ENCODE assay signal across 1 cellular context in the genomic region with DNA sequence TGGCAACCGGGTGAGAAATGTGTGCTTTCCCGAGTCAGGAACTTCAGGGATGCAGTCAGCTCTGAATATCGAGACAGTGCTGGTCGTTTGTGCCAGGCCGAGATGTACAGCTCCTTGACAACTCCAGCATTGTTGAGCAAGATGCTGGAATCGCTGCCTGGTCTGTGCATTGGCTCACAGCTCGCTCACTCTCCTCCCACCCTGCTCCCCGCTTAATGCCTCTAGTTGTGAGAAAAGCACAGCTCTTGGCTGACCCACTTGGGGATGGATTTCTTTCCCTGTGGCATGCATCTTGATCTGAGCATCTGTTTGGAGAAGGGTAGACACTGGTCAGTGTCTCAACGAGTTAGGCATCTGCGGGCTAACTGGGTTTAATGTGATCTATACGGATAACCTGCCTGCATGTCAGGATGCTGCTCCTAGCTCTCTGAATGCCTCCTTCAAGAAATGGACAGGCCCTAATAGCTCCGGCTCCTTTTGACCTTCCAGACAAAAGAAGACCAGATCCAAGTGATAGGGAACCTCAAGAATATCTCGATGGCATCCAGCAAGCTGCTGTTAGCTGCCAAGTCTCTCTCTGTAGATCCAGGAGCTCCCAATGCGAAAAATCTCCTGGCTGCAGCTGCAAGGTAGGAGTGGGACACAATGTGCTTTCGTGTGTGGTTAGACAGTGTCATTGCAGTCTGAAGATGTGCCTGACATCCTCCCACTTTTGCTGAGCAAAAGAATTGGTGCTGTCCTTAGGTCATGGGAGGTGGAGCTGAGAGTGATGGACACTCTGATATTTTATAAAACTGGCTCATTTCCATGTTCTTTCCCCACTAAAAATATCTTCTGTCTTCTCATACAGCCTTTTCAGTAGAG.
TF ChIP-seq lines count a peak whose summit lies in the region.

No MANE protein-coding gene starts in this region.

TF ChIP-seq in IMR-90, 13 proteins besides CTCF, POLR2A, EP300 and RAD21 (continued from another document):
- TF ChIP-seq, protein P1, sequence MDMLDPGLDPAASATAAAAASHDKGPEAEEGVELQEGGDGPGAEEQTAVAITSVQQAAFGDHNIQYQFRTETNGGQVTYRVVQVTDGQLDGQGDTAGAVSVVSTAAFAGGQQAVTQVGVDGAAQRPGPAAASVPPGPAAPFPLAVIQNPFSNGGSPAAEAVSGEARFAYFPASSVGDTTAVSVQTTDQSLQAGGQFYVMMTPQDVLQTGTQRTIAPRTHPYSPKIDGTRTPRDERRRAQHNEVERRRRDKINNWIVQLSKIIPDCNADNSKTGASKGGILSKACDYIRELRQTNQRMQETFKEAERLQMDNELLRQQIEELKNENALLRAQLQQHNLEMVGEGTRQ (IDR thresholded peaks at IDR 0.05; ENCODE audit: low read depth, low read length): no peak
- TF ChIP-seq, protein P2, sequence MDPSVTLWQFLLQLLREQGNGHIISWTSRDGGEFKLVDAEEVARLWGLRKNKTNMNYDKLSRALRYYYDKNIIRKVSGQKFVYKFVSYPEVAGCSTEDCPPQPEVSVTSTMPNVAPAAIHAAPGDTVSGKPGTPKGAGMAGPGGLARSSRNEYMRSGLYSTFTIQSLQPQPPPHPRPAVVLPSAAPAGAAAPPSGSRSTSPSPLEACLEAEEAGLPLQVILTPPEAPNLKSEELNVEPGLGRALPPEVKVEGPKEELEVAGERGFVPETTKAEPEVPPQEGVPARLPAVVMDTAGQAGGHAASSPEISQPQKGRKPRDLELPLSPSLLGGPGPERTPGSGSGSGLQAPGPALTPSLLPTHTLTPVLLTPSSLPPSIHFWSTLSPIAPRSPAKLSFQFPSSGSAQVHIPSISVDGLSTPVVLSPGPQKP (IDR thresholded peaks at IDR 0.05; ENCODE audit: borderline replicate concordance, low read depth, low read length): no peak
